In the genomic region with DNA sequence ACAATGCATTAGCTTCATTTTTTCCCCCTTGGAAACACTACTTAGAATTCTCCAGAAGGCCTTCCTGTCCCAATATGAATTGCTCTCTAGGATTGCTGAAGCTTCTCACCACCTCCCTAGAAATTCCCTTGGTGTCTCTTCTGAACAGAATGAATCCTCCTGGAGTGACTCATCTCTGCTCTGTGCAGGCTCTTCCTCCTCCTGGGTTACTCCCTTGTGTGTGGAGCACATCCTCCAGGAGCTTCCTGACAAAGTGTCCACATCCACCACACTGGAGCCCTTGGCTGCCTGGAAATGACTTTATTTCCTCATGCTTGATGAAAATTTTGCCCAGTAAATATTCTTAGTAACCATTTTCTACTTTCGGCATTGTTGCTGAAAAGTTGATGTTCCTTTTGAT, we compare ENCODE assay signal across 10 cellular contexts. TPM values are rescaled to one million over a fixed set of nuclear protein-coding genes. Genes with fewer than 3 reads are reported as not detected.
A peak's percentile ranks its signal among the peaks of the same experiment; 100 is the strongest.
DNase-seq lines count a peak whose midpoint lies in the region; ATAC-seq, FAIRE-seq and TF ChIP-seq lines count a peak whose summit lies in the region.
"Had no signal": no experiment of that assay in that cellular context is flagged by ENCODE, and none has a peak within 500 bp of the region (broad histone marks: within the 10 kb centered on the region; RNA-seq: fewer than 3 reads in every experiment).

No MANE protein-coding gene starts in this region.

- in situ Hi-C loops in HepG2 (cut with HindIII; ENCODE audit: extremely low pct_ligation_motif_present, low pct_unique_long_range_greater_than_20kb): loop anchor here (25.0 kb wide), 1 partner anchor 1396 kb away; no protein-coding TSS in a partner anchor
- in situ Hi-C loops in brain microvascular endothelial cell (cut with HindIII; ENCODE audit: low pct_ligation_motif_present, low sequenced_read_pairs): no loop called here

- WGBS in right lobe of liver (ENCODE audit: insufficient coverage, low coverage, low lambda C conversion rate, missing lambda C conversion rate): 91% methylated on average over 1 of the region's 1 CpG
- WGBS in HepG2 (ENCODE audit: low lambda C conversion rate): 92% methylated on average over 1 of the region's 1 CpG

- peak; percentile 48 to 91 (median 72) for ATAC-seq in right lobe of liver
- ATAC-seq in HepG2: no peak
- ATAC-seq in GM21447 (IDR thresholded peaks at IDR 0.05; ENCODE audit: unreplicated experiment): no peak

- TF ChIP-seq EP300 in HepG2 (IDR thresholded peaks at IDR 0.05; ENCODE audit: low read depth in 2 of 2, low read length in 2 of 2) (no peak), HepG2 (CRISPR knock-in tag; IDR thresholded peaks at IDR 0.05; ENCODE audit: borderline replicate concordance) (no peak)

- no peak for TF ChIP-seq RAD21 in HepG2 (CRISPR knock-in tag; IDR thresholded peaks at IDR 0.05)

- intact Hi-C loops in right lobe of liver (cut with DNase I): no loop called here
- intact Hi-C loops in HepG2 (cut with micrococcal nuclease; ENCODE audit: unreplicated experiment): no loop called here

- H3K36me3 ChIP-seq in right lobe of liver (peaks cover 0 to 4% (median 0%) of the 10 kb centered on the region in 4 donors), HepG2 (replicated peaks in 1 of 2; ENCODE audit: control insufficient read depth in 1 of 2, insufficient read depth in 2 of 2, low read length in 2 of 2) (peaks cover 0 to 2% of the 10 kb centered on the region in 2 experiments; a peak in 3 of 5 replicates), brain microvascular endothelial cell (replicated peaks) (no peaks in the 10 kb centered on the region)

- POLR2A ChIA-PET in HepG2 (lab: Yijun Ruan, JAX): no interaction called here

- DNase-seq in right lobe of liver (no peak), HepG2 (ENCODE audit: low spot score) (no peak), brain microvascular endothelial cell (peak; percentile 67), kidney glomerular epithelial cell (lab: John Stamatoyannopoulos, UW) (peak; percentile 87), NCI-H526 treated with DMSO at 0.1 percent for 48 hours (lab: John Stamatoyannopoulos, UW) (no peak), activated gamma-delta T cell (lab: John Stamatoyannopoulos, UW) (no peak), NCI-H1092 treated with DMSO at 0.1 percent for 48 hours (lab: John Stamatoyannopoulos, UW) (no peak)
- DNase-seq: NCI-H2107 had no signal

- H3K9me3 ChIP-seq in right lobe of liver (no peaks in the 10 kb centered on the region), HepG2 (ENCODE audit: low read length) (no peaks in the 10 kb centered on the region)

- no peaks in the 10 kb centered on the region for H3K4me1 ChIP-seq in right lobe of liver
- no peaks in the 10 kb centered on the region for H3K4me1 ChIP-seq in HepG2 (ENCODE audit: insufficient read depth, low read length)

- H3K27me3 ChIP-seq in right lobe of liver (no peaks in the 10 kb centered on the region), HepG2 (ENCODE audit: control insufficient read depth in 1 of 2, insufficient read depth in 2 of 2, low read length in 2 of 2) (no peaks in the 10 kb centered on the region), brain microvascular endothelial cell (replicated peaks) (no peaks in the 10 kb centered on the region)

- H3K27ac ChIP-seq in right lobe of liver (no peak overlapping the region), HepG2 (ENCODE audit: extremely low read length, insufficient read depth, low read length) (no peak overlapping the region), brain microvascular endothelial cell (no peak overlapping the region)

- FAIRE-seq in HepG2 (lab: Jason Lieb, UNC): no peak
- FAIRE-seq: GM12892 had no signal

- H4K20me1 ChIP-seq in HepG2 (ENCODE audit: insufficient read depth, low read length): no peaks in the 10 kb centered on the region

- H2AFZ ChIP-seq in HepG2 (ENCODE audit: low read length): no peak overlapping the region

- TF ChIP-seq CTCF in right lobe of liver (IDR thresholded peaks at IDR 0.05) (no peak), HepG2 (CRISPR knock-in tag; IDR thresholded peaks at IDR 0.05) (no peak), brain microvascular endothelial cell (IDR thresholded peaks at IDR 0.05; ENCODE audit: low read depth, low read length, missing control alignments) (no peak)

- H3K9ac ChIP-seq in HepG2 (ENCODE audit: insufficient read depth, low read depth, low read length): no peak overlapping the region

- TF ChIP-seq POLR2A in right lobe of liver (IDR thresholded peaks at IDR 0.05) (no peak), HepG2 (IDR thresholded peaks at IDR 0.05; ENCODE audit: insufficient read depth in 1 of 2, low read depth in 2 of 2, low read length in 2 of 2) (no peak)

- CTCF ChIA-PET in HepG2 (lab: Yijun Ruan, JAX; ENCODE audit: low intra/inter-chr PET ratio, low total read pairs): no interaction called here

- no peaks in the 10 kb centered on the region for H3K79me2 ChIP-seq in HepG2 (ENCODE audit: insufficient read depth, low read length)

- no peak overlapping the region for H3K4me3 ChIP-seq in right lobe of liver
- H3K4me3 ChIP-seq in HepG2 (replicated peaks in 1 of 3; ENCODE audit: insufficient read depth in 1 of 3, low read depth in 2 of 3, low read length in 3 of 3): no peak overlapping the region
- no peak overlapping the region for H3K4me3 ChIP-seq in brain microvascular endothelial cell (ENCODE audit: low read depth, low read length)

- no peak overlapping the region for H3K4me2 ChIP-seq in HepG2 (ENCODE audit: low read depth, low read length)

- BruUV-seq in HepG2 (replicated peaks; lab: Mats Ljungman, UMichigan): no TSS peak

TF ChIP-seq in HepG2, 621 proteins besides CTCF, POLR2A, EP300 and RAD21:
- TF ChIP-seq, protein P1, sequence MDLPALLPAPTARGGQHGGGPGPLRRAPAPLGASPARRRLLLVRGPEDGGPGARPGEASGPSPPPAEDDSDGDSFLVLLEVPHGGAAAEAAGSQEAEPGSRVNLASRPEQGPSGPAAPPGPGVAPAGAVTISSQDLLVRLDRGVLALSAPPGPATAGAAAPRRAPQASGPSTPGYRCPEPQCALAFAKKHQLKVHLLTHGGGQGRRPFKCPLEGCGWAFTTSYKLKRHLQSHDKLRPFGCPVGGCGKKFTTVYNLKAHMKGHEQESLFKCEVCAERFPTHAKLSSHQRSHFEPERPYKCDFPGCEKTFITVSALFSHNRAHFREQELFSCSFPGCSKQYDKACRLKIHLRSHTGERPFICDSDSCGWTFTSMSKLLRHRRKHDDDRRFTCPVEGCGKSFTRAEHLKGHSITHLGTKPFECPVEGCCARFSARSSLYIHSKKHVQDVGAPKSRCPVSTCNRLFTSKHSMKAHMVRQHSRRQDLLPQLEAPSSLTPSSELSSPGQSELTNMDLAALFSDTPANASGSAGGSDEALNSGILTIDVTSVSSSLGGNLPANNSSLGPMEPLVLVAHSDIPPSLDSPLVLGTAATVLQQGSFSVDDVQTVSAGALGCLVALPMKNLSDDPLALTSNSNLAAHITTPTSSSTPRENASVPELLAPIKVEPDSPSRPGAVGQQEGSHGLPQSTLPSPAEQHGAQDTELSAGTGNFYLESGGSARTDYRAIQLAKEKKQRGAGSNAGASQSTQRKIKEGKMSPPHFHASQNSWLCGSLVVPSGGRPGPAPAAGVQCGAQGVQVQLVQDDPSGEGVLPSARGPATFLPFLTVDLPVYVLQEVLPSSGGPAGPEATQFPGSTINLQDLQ (CRISPR knock-in tag; IDR thresholded peaks at IDR 0.05): no peak
- TF ChIP-seq ZNF772 (CRISPR knock-in tag; IDR thresholded peaks at IDR 0.05) (no peak), ZNF747 (CRISPR knock-in tag; IDR thresholded peaks at IDR 0.05; ENCODE audit: borderline replicate concordance) (no peak)

RNA-seq across cellular contexts. Expression of a gene that starts 54.4 kb away (rescaled TPM):
- total RNA-seq in right lobe of liver (1 to 10 TPM; 3.4 to 8.6 (median 5.7) TPM), HepG2 (2016; rRNA removed; fragmentation: Illumina TruSeq; extraction: Trizol) (6.6 and 12.7 TPM in 2 replicates)
- total RNA-seq in HepG2 (2016; cell fraction: cytosol; rRNA removed; fragmentation: Illumina TruSeq; extraction: Trizol; ENCODE audit: low read depth): 4.0 and 6.3 TPM in 2 replicates
- total RNA-seq in HepG2 (2016; cell fraction: insoluble cytoplasmic fraction; rRNA removed; fragmentation: Illumina TruSeq; extraction: Trizol): 7.4 and 13.1 TPM in 2 replicates
- total RNA-seq in HepG2 (2016; cell fraction: membrane; rRNA removed; fragmentation: Illumina TruSeq; extraction: Trizol): 7.6 and 10.7 TPM in 2 replicates
- 9.5 and 10.2 TPM in 2 replicates for total RNA-seq in HepG2 (2016; cell fraction: nucleus; rRNA removed; fragmentation: Illumina TruSeq; extraction: Trizol)
- 19.1 and 23.6 TPM in 2 replicates for polyA plus RNA-seq in HepG2 (2011; rRNA removed)
- 14.8 and 15.9 TPM in 2 replicates for polyA plus RNA-seq in HepG2 (2011; cell fraction: cytosol; rRNA removed)
- polyA plus RNA-seq in HepG2 (2011; cell fraction: nucleus; rRNA removed): 10.7 and 11.1 TPM in 2 replicates
- polyA plus RNA-seq in HepG2 (2012): 7.9 and 12.4 TPM in 2 replicates
- polyA plus RNA-seq in HepG2 (2016; cell fraction: cytosol; fragmentation: Illumina TruSeq; extraction: Trizol; ENCODE audit: low read depth): 6.9 and 8.6 TPM in 2 replicates
- 21.9 and 26.4 TPM in 2 replicates for polyA plus RNA-seq in HepG2 (2016; cell fraction: insoluble cytoplasmic fraction; fragmentation: Illumina TruSeq; extraction: Trizol; ENCODE audit: low read depth)
- 12.4 and 13.5 TPM in 2 replicates for polyA plus RNA-seq in HepG2 (2016; cell fraction: membrane; fragmentation: Illumina TruSeq; extraction: Trizol; ENCODE audit: low read depth)
- 13.9 and 16.8 TPM in 2 replicates for polyA plus RNA-seq in HepG2 (2016; cell fraction: nucleus; fragmentation: Illumina TruSeq; extraction: Trizol; ENCODE audit: insufficient read depth, low read depth)
- 13.1 and 15.6 TPM in 2 replicates for polyA minus RNA-seq in HepG2 (2011; rRNA and poly(A)+ RNA removed; ENCODE audit: low replicate concordance)
- 7.1 and 7.2 TPM in 2 replicates for polyA minus RNA-seq in HepG2 (2011; cell fraction: cytosol; rRNA and poly(A)+ RNA removed)
- polyA minus RNA-seq in HepG2 (2011; cell fraction: nucleus; rRNA and poly(A)+ RNA removed): 7.9 and 9.2 TPM in 2 replicates

Comparison
In these comparisons a context has a peak if more than half of its experiments do, and no peak if none do; other contexts are left out.
1. ATAC-seq: peak in right lobe of liver (4 of 4); none in HepG2 (single experiment) and GM21447 (single experiment).
2. DNase-seq: peak in brain microvascular endothelial cell (single experiment) and kidney glomerular epithelial cell (single experiment); none in right lobe of liver (0 of 3), HepG2 (single experiment), NCI-H526 treated with DMSO at 0.1 percent for 48 hours (single experiment), activated gamma-delta T cell (single experiment) and NCI-H1092 treated with DMSO at 0.1 percent for 48 hours (single experiment).